In genomic region chr9:470041-470781, GRCh38 we compare ENCODE assay signal across 8 cellular contexts. TPM values are rescaled to one million over a fixed set of nuclear protein-coding genes. Genes with fewer than 3 reads are reported as not detected.
DNase-seq lines count a peak whose midpoint lies in the region; ATAC-seq, FAIRE-seq and TF ChIP-seq lines count a peak whose summit lies in the region.

No MANE protein-coding gene starts in this region.

- H3K4me1 Mint-ChIP-seq in T-cell, result peaks cover 23 to 36% (median 29%) of the 10 kb centered on the region in 3 donors

- H3K4me1 ChIP-seq in prostate gland (replicated peaks) (peaks cover 4% of the 10 kb centered on the region), urinary bladder (ENCODE audit: insufficient read depth) (no peaks in the 10 kb centered on the region)

- TF ChIP-seq CTCF in prostate gland (IDR thresholded peaks at IDR 0.05), result no peak

- H3K27me3 Mint-ChIP-seq in T-cell, result no peaks in the 10 kb centered on the region

- CTCF ChIA-PET in T-cell (lab: Charles Lee), result interaction anchor here in 1 of 2 donors (0.5 to 1.3 kb wide), 3 partner anchors 10 to 537 kb away, joined by 3 to 4 read pairs (median 3); partner anchors contain the start of gene KANK1

- peaks cover 30% of the 10 kb centered on the region for H3K36me3 Mint-ChIP-seq in T-cell

- POLR2A ChIA-PET in T-cell (lab: Charles Lee), result interaction anchor here in 1 of 2 donors (0.6 kb wide), 1 partner anchor 32 kb away, joined by 9 read pairs; no protein-coding TSS in a partner anchor

- no peaks in the 10 kb centered on the region for H3K9me3 Mint-ChIP-seq in T-cell

- ATAC-seq in HG02798 (IDR thresholded peaks at IDR 0.05; ENCODE audit: poor library complexity, unreplicated experiment), result peak; percentile 91
- ATAC-seq in T-cell (replicated peaks in 1 of 4), result peak; percentile 88 to 90 (median 90)
- ATAC-seq in left ventricle myocardium superior, result peak; percentile 99

- no peaks in the 10 kb centered on the region for H3K27me3 ChIP-seq in prostate gland (replicated peaks; ENCODE audit: insufficient read depth)

- 3% methylated on average over 38 of the region's 38 CpGs for WGBS in prostate gland
- 5% methylated on average over 38 of the region's 38 CpGs for WGBS in urinary bladder

- H3K27ac ChIP-seq in prostate gland (peak overlapping the region; percentile 75 to 82), urinary bladder (ENCODE audit: low read depth) (peak overlapping the region; percentile 68)

- intact Hi-C loops in left ventricle myocardium superior (cut with micrococcal nuclease), result no loop called here
- intact Hi-C loops in prostate gland (cut with DNase I), result no loop called here

- H3K4me3 ChIP-seq in prostate gland, result peak overlapping the region; percentile 30 to 47
- H3K4me3 ChIP-seq in urinary bladder (ENCODE audit: low read depth, low read length), result peak overlapping the region; percentile 46

- H3K4me3 Mint-ChIP-seq in T-cell, result peak overlapping the region; percentile 88 to 94 (median 91)

- H3K36me3 ChIP-seq in prostate gland (no peaks in the 10 kb centered on the region), urinary bladder (ENCODE audit: insufficient read depth) (no peaks in the 10 kb centered on the region)

- peak; percentile 77 for TF ChIP-seq POLR2A in GM12891 (IDR thresholded peaks at IDR 0.05; ENCODE audit: low read depth, low read length)
- peak; percentile 54 for TF ChIP-seq POLR2A in prostate gland (IDR thresholded peaks at IDR 0.05)

- H3K9me3 ChIP-seq in prostate gland, result no peaks in the 10 kb centered on the region

- FAIRE-seq in GM12891 (lab: Jason Lieb, UNC), result peak; percentile 100

- H3K27ac Mint-ChIP-seq in T-cell, result peak overlapping the region; percentile 94 to 98

- peak; percentile 66 for DNase-seq in GM12891 (ENCODE audit: insufficient read length, low spot score)
- peak; percentile 44 for DNase-seq in NCI-H1417 treated with DMSO at 0.1 percent for 48 hours (lab: John Stamatoyannopoulos, UW)
- peak; percentile 66 to 94 (median 84) for DNase-seq in T-cell
- DNase-seq in amygdala (lab: John Stamatoyannopoulos, UW), result peak in 55 of 56 donors; percentile 22 to 93 (median 77)
- peak; percentile 94 for DNase-seq in left ventricle myocardium superior
- DNase-seq in prostate gland (ENCODE audit: low spot score), result peak; percentile 84

TF ChIP-seq in GM12891, 5 proteins besides CTCF, POLR2A, EP300 and RAD21:
- TF ChIP-seq PAX5 (IDR thresholded peaks at IDR 0.05; ENCODE audit: insufficient read depth, low read length, severe bottlenecking) (no peak), SPI1 (IDR thresholded peaks at IDR 0.05; ENCODE audit: low read depth, low read length) (no peak), TAF1 (IDR thresholded peaks at IDR 0.05; ENCODE audit: low read depth, low read length) (no peak), POLR2AphosphoS5 (IDR thresholded peaks at IDR 0.05; ENCODE audit: low read depth, low read length) (peak; percentile 67; the same call in 1 of the 2 replicates)

RNA-seq across cellular contexts. Expression of gene KANK1, which starts 34.3 kb away (rescaled TPM):
- polyA plus RNA-seq in GM12891 (2012; ENCODE audit: low read depth, missing spikeins), result 0.22 TPM
- total RNA-seq in T-cell, result 10 to 100 TPM in 4 of 5 donors, 1 to 10 TPM in 1; 5.3 to 30.3 (median 14.1) TPM
- 159 TPM for total RNA-seq in left ventricle myocardium superior
- 10 to 100 TPM; 72.5 to 95.8 TPM for total RNA-seq in prostate gland
- total RNA-seq in urinary bladder, result 78.4 TPM
- polyA plus RNA-seq in urinary bladder, result 85.5 TPM

Comparison
In these comparisons a context has a peak if more than half of its experiments do, and no peak if none do; other contexts are left out.
1. Peak in every context shown above with its lines: DNase-seq, ATAC-seq, H3K4me3 ChIP-seq and H3K27ac ChIP-seq.
2. DNase-seq: peak in every context shown above with its lines; median percentile 94 in left ventricle myocardium superior; 84 in T-cell; 84 in prostate gland; 77 in amygdala; 66 in GM12891; 44 in NCI-H1417 treated with DMSO at 0.1 percent for 48 hours.